In genomic region chr17:35894206-35894605, GRCh38 we compare ENCODE assay signal across 17 cellular contexts. TPM values are rescaled to one million over a fixed set of nuclear protein-coding genes. Genes with fewer than 3 reads are reported as not detected.
DNase-seq lines count a peak whose midpoint lies in the region; ATAC-seq lines count a peak whose summit lies in the region.
"Had no signal": no experiment of that assay in that cellular context is flagged by ENCODE, and none has a peak within 500 bp of the region (broad histone marks: within the 10 kb centered on the region; RNA-seq: fewer than 3 reads in every experiment).

No MANE protein-coding gene starts in this region.

- CTCF ChIA-PET in activated CD4-positive, alpha-beta T cell treated with anti-CD3 and anti-CD28 coated beads, Interleukin-2, amount 10 ng/mL, durations not matched to agents 7 days and 5 days (lab: Charles Lee), result interaction anchor here (1.1 kb wide), 1 partner anchor 130 kb away, joined by 3 read pairs; no protein-coding TSS in a partner anchor
- CTCF ChIA-PET in T-cell (lab: Charles Lee), result no interaction called here

- peaks cover 4% of the 10 kb centered on the region for H3K9me3 Mint-ChIP-seq in activated CD4-positive, alpha-beta T cell treated with anti-CD3 and anti-CD28 coated beads, Interleukin-2, amount 10 ng/mL, durations not matched to agents 24 days and 14 days
- peaks cover 4% of the 10 kb centered on the region for H3K9me3 Mint-ChIP-seq in activated CD4-positive, alpha-beta T cell treated with anti-CD3 and anti-CD28 coated beads, Interleukin-2, amount 10 ng/mL, durations not matched to agents 7 days and 5 days
- no peaks in the 10 kb centered on the region for H3K9me3 Mint-ChIP-seq in T-cell
- no peaks in the 10 kb centered on the region for H3K9me3 Mint-ChIP-seq in immature natural killer cell
- H3K9me3 Mint-ChIP-seq in stimulated activated effector memory CD8-positive, alpha-beta T cell treated with anti-CD3 and anti-CD28 coated beads, Interleukin-12 subunit alpha, Interleukin-12 subunit beta, amount 100 ng/mL, for 72 hours, result no peaks in the 10 kb centered on the region
- H3K9me3 Mint-ChIP-seq: CD14-positive monocyte; CD8-positive, alpha-beta T cell; GM23338 had no signal

- no peaks in the 10 kb centered on the region for H3K27me3 Mint-ChIP-seq in activated CD4-positive, alpha-beta T cell treated with anti-CD3 and anti-CD28 coated beads, Interleukin-2, amount 10 ng/mL, durations not matched to agents 24 days and 14 days
- no peaks in the 10 kb centered on the region for H3K27me3 Mint-ChIP-seq in activated CD4-positive, alpha-beta T cell treated with anti-CD3 and anti-CD28 coated beads, Interleukin-2, amount 10 ng/mL, durations not matched to agents 7 days and 5 days
- H3K27me3 Mint-ChIP-seq in T-cell (peaks cover 0 to 2% of the 10 kb centered on the region in 2 donors), immature natural killer cell (ENCODE audit: low read depth in 3 of 3) (peaks cover 5 to 29% (median 18%) of the 10 kb centered on the region in 3 donors)

- ATAC-seq in T-cell (replicated peaks in 1 of 4), result no peak
- ATAC-seq in stimulated activated effector memory CD8-positive, alpha-beta T cell treated with anti-CD3 and anti-CD28 coated beads, Interleukin-12 subunit alpha, Interleukin-12 subunit beta, amount 100 ng/mL, for 72 hours, result no peak
- ATAC-seq: CD8-positive, alpha-beta T cell; GM23338 had no signal

- H3K36me3 Mint-ChIP-seq in activated CD4-positive, alpha-beta T cell treated with anti-CD3 and anti-CD28 coated beads, Interleukin-2, amount 10 ng/mL, durations not matched to agents 24 days and 14 days (ENCODE audit: low read depth), result peaks cover 2% of the 10 kb centered on the region
- peaks cover 1% of the 10 kb centered on the region for H3K36me3 Mint-ChIP-seq in activated CD4-positive, alpha-beta T cell treated with anti-CD3 and anti-CD28 coated beads, Interleukin-2, amount 10 ng/mL, durations not matched to agents 7 days and 5 days (ENCODE audit: low read depth)
- H3K36me3 Mint-ChIP-seq in T-cell (no peaks in the 10 kb centered on the region), immature natural killer cell (no peaks in the 10 kb centered on the region)
- H3K36me3 Mint-ChIP-seq in stimulated activated effector memory CD8-positive, alpha-beta T cell treated with anti-CD3 and anti-CD28 coated beads, Interleukin-12 subunit alpha, Interleukin-12 subunit beta, amount 100 ng/mL, for 72 hours, result peaks cover 20% of the 10 kb centered on the region
- H3K36me3 Mint-ChIP-seq: CD14-positive monocyte; CD8-positive, alpha-beta T cell had no signal

- peaks cover 68% of the 10 kb centered on the region for H3K4me1 Mint-ChIP-seq in activated CD4-positive, alpha-beta T cell treated with anti-CD3 and anti-CD28 coated beads, Interleukin-2, amount 10 ng/mL, durations not matched to agents 24 days and 14 days
- peaks cover 74% of the 10 kb centered on the region for H3K4me1 Mint-ChIP-seq in activated CD4-positive, alpha-beta T cell treated with anti-CD3 and anti-CD28 coated beads, Interleukin-2, amount 10 ng/mL, durations not matched to agents 7 days and 5 days
- H3K4me1 Mint-ChIP-seq in T-cell, result peaks cover 50 to 75% (median 73%) of the 10 kb centered on the region in 3 donors
- H3K4me1 Mint-ChIP-seq in immature natural killer cell, result peaks cover 95% of the 10 kb centered on the region in 2 donors
- peaks cover 84% of the 10 kb centered on the region for H3K4me1 Mint-ChIP-seq in stimulated activated effector memory CD8-positive, alpha-beta T cell treated with anti-CD3 and anti-CD28 coated beads, Interleukin-12 subunit alpha, Interleukin-12 subunit beta, amount 100 ng/mL, for 72 hours

- H3K4me3 Mint-ChIP-seq in activated CD4-positive, alpha-beta T cell treated with anti-CD3 and anti-CD28 coated beads, Interleukin-2, amount 10 ng/mL, durations not matched to agents 24 days and 14 days, result no peak overlapping the region
- no peak overlapping the region for H3K4me3 Mint-ChIP-seq in activated CD4-positive, alpha-beta T cell treated with anti-CD3 and anti-CD28 coated beads, Interleukin-2, amount 10 ng/mL, durations not matched to agents 7 days and 5 days
- no peak overlapping the region for H3K4me3 Mint-ChIP-seq in T-cell
- H3K4me3 Mint-ChIP-seq in immature natural killer cell, result peak overlapping the region in 3 of 5 donors; percentile 25 to 65 (median 48)
- no peak overlapping the region for H3K4me3 Mint-ChIP-seq in stimulated activated effector memory CD8-positive, alpha-beta T cell treated with anti-CD3 and anti-CD28 coated beads, Interleukin-12 subunit alpha, Interleukin-12 subunit beta, amount 100 ng/mL, for 72 hours
- H3K4me3 Mint-ChIP-seq: CD14-positive monocyte; CD8-positive, alpha-beta T cell; GM23338 had no signal

- DNase-seq in activated CD4-positive, alpha-beta T cell treated with anti-CD3 and anti-CD28 coated beads, Interleukin-2, amount 10 ng/mL, durations not matched to agents 24 days and 14 days, result no peak
- DNase-seq in activated CD4-positive, alpha-beta T cell treated with anti-CD3 and anti-CD28 coated beads, Interleukin-2, amount 10 ng/mL, durations not matched to agents 7 days and 5 days, result no peak
- DNase-seq in T-cell (no peak), immature natural killer cell (no peak), NCI-H446 treated with DMSO at 0.1 percent for 48 hours (lab: John Stamatoyannopoulos, UW) (no peak), SHP77 (lab: John Stamatoyannopoulos, UW) (no peak)
- DNase-seq in stimulated activated effector memory CD8-positive, alpha-beta T cell treated with anti-CD3 and anti-CD28 coated beads, Interleukin-12 subunit alpha, Interleukin-12 subunit beta, amount 100 ng/mL, for 72 hours (ENCODE audit: low spot score in 2 of 2), result no peak
- DNase-seq: Caco-2; CD8-positive, alpha-beta T cell; DND-41; GF-D8; H7; IMR-90 had no signal

- H3K27ac Mint-ChIP-seq in activated CD4-positive, alpha-beta T cell treated with anti-CD3 and anti-CD28 coated beads, Interleukin-2, amount 10 ng/mL, durations not matched to agents 24 days and 14 days, result peak overlapping the region; percentile 21
- no peak overlapping the region for H3K27ac Mint-ChIP-seq in activated CD4-positive, alpha-beta T cell treated with anti-CD3 and anti-CD28 coated beads, Interleukin-2, amount 10 ng/mL, durations not matched to agents 7 days and 5 days
- peak overlapping the region; percentile 42 to 44 for H3K27ac Mint-ChIP-seq in T-cell
- peak overlapping the region; percentile 86 to 100 (median 96) for H3K27ac Mint-ChIP-seq in immature natural killer cell
- peak overlapping the region; percentile 79 for H3K27ac Mint-ChIP-seq in stimulated activated effector memory CD8-positive, alpha-beta T cell treated with anti-CD3 and anti-CD28 coated beads, Interleukin-12 subunit alpha, Interleukin-12 subunit beta, amount 100 ng/mL, for 72 hours
- H3K27ac Mint-ChIP-seq: CD8-positive, alpha-beta T cell; GM23338 had no signal

- POLR2A ChIA-PET in activated CD4-positive, alpha-beta T cell treated with anti-CD3 and anti-CD28 coated beads, Interleukin-2, amount 10 ng/mL, durations not matched to agents 7 days and 5 days (lab: Charles Lee), result no interaction called here
- POLR2A ChIA-PET in T-cell (lab: Charles Lee), result no interaction called here

- intact Hi-C loops in activated CD4-positive, alpha-beta T cell treated with anti-CD3 and anti-CD28 coated beads, Interleukin-2, amount 10 ng/mL, durations not matched to agents 24 days and 14 days (cut with micrococcal nuclease), result loop anchor here (10.0 kb wide), 1 partner anchor 181 kb away; no protein-coding TSS in a partner anchor

RNA-seq across cellular contexts. Expression of gene CCL5, which starts 14.0 kb away (rescaled TPM):
- 19.6 and 20.7 TPM in 2 replicates for total RNA-seq in activated CD4-positive, alpha-beta T cell treated with anti-CD3 and anti-CD28 coated beads, Interleukin-2, amount 10 ng/mL, durations not matched to agents 24 days and 14 days
- 10 to 100 TPM; 68.7 to 81.3 TPM for total RNA-seq in activated CD4-positive, alpha-beta T cell treated with anti-CD3 and anti-CD28 coated beads, Interleukin-2, amount 10 ng/mL, durations not matched to agents 7 days and 5 days
- 100 to 1,000 TPM; 124 to 557 (median 298) TPM for total RNA-seq in T-cell
- 1,000 to 10,000 TPM; 1,095 to 2,255 (median 1,960) TPM for polyA plus RNA-seq in immature natural killer cell
- total RNA-seq: A673, Caco-2, GM23338, H7, IMR-90 had no signal
- polyA plus RNA-seq: GM23338, IMR-90 had no signal

RNA-seq across cellular contexts. Expression of gene HEATR9, which starts 25.5 kb away (rescaled TPM):
- total RNA-seq in activated CD4-positive, alpha-beta T cell treated with anti-CD3 and anti-CD28 coated beads, Interleukin-2, amount 10 ng/mL, durations not matched to agents 24 days and 14 days, result 0.14 TPM in 1 of 2 replicates, not detected in the other
- under 1 TPM; 0.17 to 0.27 TPM for total RNA-seq in activated CD4-positive, alpha-beta T cell treated with anti-CD3 and anti-CD28 coated beads, Interleukin-2, amount 10 ng/mL, durations not matched to agents 7 days and 5 days
- total RNA-seq in T-cell, result 1 to 10 TPM in 4 of 5 donors, under 1 TPM in 1; 0.90 to 4.1 (median 1.5) TPM
- under 1 TPM in 2 of 3 donors, not detected in 1; 0.11 to 0.19 TPM for polyA plus RNA-seq in immature natural killer cell
- total RNA-seq: A673, Caco-2, GM23338, H7, IMR-90 had no signal
- polyA plus RNA-seq: BJ, CD14-positive monocyte, GM23338, IMR-90 had no signal

RNA-seq across cellular contexts. Expression of gene RDM1, which starts 36.4 kb away (rescaled TPM):
- total RNA-seq in activated CD4-positive, alpha-beta T cell treated with anti-CD3 and anti-CD28 coated beads, Interleukin-2, amount 10 ng/mL, durations not matched to agents 24 days and 14 days, result 2.6 and 2.9 TPM in 2 replicates
- total RNA-seq in activated CD4-positive, alpha-beta T cell treated with anti-CD3 and anti-CD28 coated beads, Interleukin-2, amount 10 ng/mL, durations not matched to agents 7 days and 5 days, result 1 to 10 TPM; 7.0 to 7.9 TPM
- 1 to 10 TPM in 2 of 5 donors, under 1 TPM in 3; 0.40 to 1.5 (median 0.83) TPM for total RNA-seq in T-cell
- 1 to 10 TPM in 1 of 3 donors, under 1 TPM in 1, not detected in 1; 0.82 to 1.7 TPM for polyA plus RNA-seq in immature natural killer cell
- polyA plus RNA-seq: CD14-positive monocyte, IMR-90 had no signal

RNA-seq across cellular contexts. Expression of gene LYZL6, which starts 49.3 kb away (rescaled TPM):
- not detected in 2 replicates for total RNA-seq in activated CD4-positive, alpha-beta T cell treated with anti-CD3 and anti-CD28 coated beads, Interleukin-2, amount 10 ng/mL, durations not matched to agents 24 days and 14 days
- not detected for total RNA-seq in activated CD4-positive, alpha-beta T cell treated with anti-CD3 and anti-CD28 coated beads, Interleukin-2, amount 10 ng/mL, durations not matched to agents 7 days and 5 days
- not detected for total RNA-seq in T-cell
- not detected for polyA plus RNA-seq in immature natural killer cell
- total RNA-seq: A673; Caco-2; CD8-positive, alpha-beta T cell; GM23338; H7; IMR-90 had no signal
- polyA plus RNA-seq: BJ, CD14-positive monocyte, GM23338, IMR-90 had no signal

Comparison
In these comparisons a context has a peak if more than half of its experiments do, and no peak if none do; other contexts are left out.
1. H3K4me3 Mint-ChIP-seq: peak in immature natural killer cell (3 of 5); none in activated CD4-positive, alpha-beta T cell treated with anti-CD3 and anti-CD28 coated beads, Interleukin-2, amount 10 ng/mL, durations not matched to agents 24 days and 14 days (single experiment), activated CD4-positive, alpha-beta T cell treated with anti-CD3 and anti-CD28 coated beads, Interleukin-2, amount 10 ng/mL, durations not matched to agents 7 days and 5 days (single experiment), T-cell (0 of 3) and stimulated activated effector memory CD8-positive, alpha-beta T cell treated with anti-CD3 and anti-CD28 coated beads, Interleukin-12 subunit alpha, Interleukin-12 subunit beta, amount 100 ng/mL, for 72 hours (single experiment).